In genomic region chr7:121621947-121622346, GRCh38 we compare ENCODE assay signal across 15 cellular contexts.
DNase-seq lines count a peak whose midpoint lies in the region; ATAC-seq and TF ChIP-seq lines count a peak whose summit lies in the region.
"Had no signal": no experiment of that assay in that cellular context is flagged by ENCODE, and none has a peak within 500 bp of the region (broad histone marks: within the 10 kb centered on the region; RNA-seq: fewer than 3 reads in every experiment).

No MANE protein-coding gene starts in this region.

- TF ChIP-seq CTCF in fibroblast of pulmonary artery (IDR thresholded peaks at IDR 0.05; ENCODE audit: low read length, missing control alignments) (no peak), PC-3 (conservative IDR thresholded peaks at IDR 0.05; ENCODE audit: low read depth, low read length) (no peak)

- no peak overlapping the region for H3K23ac ChIP-seq in trophoblast cell (ENCODE audit: low read length)

- no peak overlapping the region for H3K9ac ChIP-seq in trophoblast cell (ENCODE audit: low read length)
- no peak overlapping the region for H3K9ac ChIP-seq in PC-3 (ENCODE audit: low read length)
- H3K9ac ChIP-seq: BLaER1 treated with 17β-estradiol and CSF1 and Interleukin-3, amounts not matched to agents 10 nM and 100 nM had no signal

- POLR2A ChIA-PET in PC-3 (lab: Charles Lee; ENCODE audit: unreplicated experiment): no interaction called here

- H2BK5ac ChIP-seq in trophoblast cell (ENCODE audit: low read depth, low read length, poor library complexity): no peak overlapping the region

- H3K79me2 ChIP-seq in trophoblast cell (ENCODE audit: control insufficient read depth, insufficient read depth, low read length, poor library complexity) (no peaks in the 10 kb centered on the region), PC-3 (ENCODE audit: low read length) (no peaks in the 10 kb centered on the region)

- no peaks in the 10 kb centered on the region for H3K9me3 ChIP-seq in trophoblast cell (ENCODE audit: insufficient read depth, low read depth, low read length)
- no peaks in the 10 kb centered on the region for H3K9me3 ChIP-seq in PC-3 (ENCODE audit: low read length)

- no peaks in the 10 kb centered on the region for H3F3A ChIP-seq in PC-3 (ENCODE audit: low read length, unreplicated experiment)

- no peak overlapping the region for H3K14ac ChIP-seq in trophoblast cell (ENCODE audit: low read length)

- intact Hi-C loops in PC-3 (cut with micrococcal nuclease) (no loop called here), head of caudate nucleus (cut with DNase I) (no loop called here)

- no peak overlapping the region for H2AK5ac ChIP-seq in trophoblast cell (ENCODE audit: low read length)

- no peak overlapping the region for H4K8ac ChIP-seq in trophoblast cell (ENCODE audit: low read depth, low read length)

- H3K18ac ChIP-seq in trophoblast cell (ENCODE audit: low read length): no peak overlapping the region

- no peak overlapping the region for H2BK12ac ChIP-seq in trophoblast cell (ENCODE audit: low read length)

- no peaks in the 10 kb centered on the region for H4K20me1 ChIP-seq in PC-3 (ENCODE audit: low read length)
- H4K20me1 ChIP-seq: BLaER1 treated with 17β-estradiol and CSF1 and Interleukin-3, amounts not matched to agents 10 nM and 100 nM had no signal

- no peak overlapping the region for H4K12ac ChIP-seq in trophoblast cell (ENCODE audit: low read depth, low read length)

- BruUV-seq in PC-3 (replicated peaks; lab: Mats Ljungman, UMichigan): no TSS peak

- DNase-seq in NCI-H226 (peak; percentile 69), amniotic epithelial cell (ENCODE audit: low read depth) (peak; percentile 20), fibroblast of pulmonary artery (ENCODE audit: low read depth) (peak; percentile 46), trophoblast cell (peak; percentile 21 to 87), substantia nigra (lab: John Stamatoyannopoulos, UW) (no peak), PC-3 (no peak), head of caudate nucleus (no peak)
- DNase-seq: ACHN; CD4-positive, CD25-positive, alpha-beta regulatory T cell; DMS 273 treated with DMSO at 0.1 percent for 48 hours; DMS79; EL; IMR-90 had no signal

- H3K4me3 ChIP-seq in fibroblast of pulmonary artery (replicated peaks; ENCODE audit: low read depth, low read length): no peak overlapping the region
- no peak overlapping the region for H3K4me3 ChIP-seq in trophoblast cell (ENCODE audit: low read depth, low read length)
- H3K4me3 ChIP-seq in PC-3 (ENCODE audit: low read length): no peak overlapping the region
- H3K4me3 ChIP-seq: BLaER1 treated with 17β-estradiol and CSF1 and Interleukin-3, amounts not matched to agents 10 nM and 100 nM had no signal

- H3K27ac ChIP-seq in trophoblast cell (ENCODE audit: low read depth, low read length) (no peak overlapping the region), substantia nigra (ENCODE audit: low read depth, low read length, poor library complexity, severe bottlenecking) (no peak overlapping the region), PC-3 (ENCODE audit: low read length) (no peak overlapping the region)
- H3K27ac ChIP-seq: BLaER1 treated with 17β-estradiol and CSF1 and Interleukin-3, amounts not matched to agents 10 nM and 100 nM had no signal

- CTCF ChIA-PET in PC-3 (lab: Charles Lee): no interaction called here

- no peaks in the 10 kb centered on the region for H3K79me1 ChIP-seq in trophoblast cell (ENCODE audit: low read length)

- no peak overlapping the region for H3K4ac ChIP-seq in trophoblast cell (ENCODE audit: low read depth, low read length)

- H3K4me1 ChIP-seq in trophoblast cell (ENCODE audit: control insufficient read depth in 1 of 2, insufficient read depth in 2 of 2, low read length in 2 of 2) (peaks cover 0 to 4% of the 10 kb centered on the region in 2 experiments), PC-3 (ENCODE audit: insufficient read depth, low read length) (no peaks in the 10 kb centered on the region)

- H2AFZ ChIP-seq in trophoblast cell (ENCODE audit: insufficient read depth, low read length, poor library complexity) (no peak overlapping the region), PC-3 (ENCODE audit: low read length) (no peak overlapping the region)

- ATAC-seq in PC-3: no peak
- ATAC-seq: HCT116 had no signal

- H4K91ac ChIP-seq in trophoblast cell (ENCODE audit: low read depth, low read length): no peak overlapping the region

- H3K36me3 ChIP-seq in trophoblast cell (ENCODE audit: control insufficient read depth in 1 of 2, insufficient read depth in 2 of 2, low read length in 2 of 2) (no peaks in the 10 kb centered on the region), PC-3 (ENCODE audit: low read depth, low read length) (no peaks in the 10 kb centered on the region)

- WGBS in trophoblast cell (ENCODE audit: extremely low coverage, insufficient coverage, insufficient read length): no CpG with 5 or more reads among the region's 4 CpGs

- H3K4me2 ChIP-seq in trophoblast cell (ENCODE audit: low read length) (no peak overlapping the region), PC-3 (ENCODE audit: low read length) (no peak overlapping the region)
- H3K4me2 ChIP-seq: BLaER1 treated with 17β-estradiol and CSF1 and Interleukin-3, amounts not matched to agents 10 nM and 100 nM had no signal

- H3K27me3 ChIP-seq in trophoblast cell (ENCODE audit: insufficient read depth, low read length): no peaks in the 10 kb centered on the region
- H3K27me3 ChIP-seq in PC-3 (ENCODE audit: low read length): peaks cover 22% of the 10 kb centered on the region
- H3K27me3 ChIP-seq: BLaER1 treated with 17β-estradiol and CSF1 and Interleukin-3, amounts not matched to agents 10 nM and 100 nM had no signal

- no peak overlapping the region for H2BK120ac ChIP-seq in trophoblast cell (ENCODE audit: insufficient read depth, low read length, poor library complexity)

- no peaks in the 10 kb centered on the region for H3K9me2 ChIP-seq in PC-3 (replicated peaks; ENCODE audit: low read length)

Comparison
In these comparisons a context has a peak if more than half of its experiments do, and no peak if none do; other contexts are left out.
1. DNase-seq: peak in NCI-H226 (single experiment), amniotic epithelial cell (single experiment), fibroblast of pulmonary artery (single experiment) and trophoblast cell (2 of 2); none in substantia nigra (0 of 49), PC-3 (single experiment) and head of caudate nucleus (0 of 42).